In genomic region chr6:106087548-106088325, GRCh38 we compare ENCODE assay signal across 9 cellular contexts. TPM values are rescaled to one million over a fixed set of nuclear protein-coding genes. Genes with fewer than 3 reads are reported as not detected.
A peak's percentile ranks its signal among the peaks of the same experiment; 100 is the strongest.
DNase-seq lines count a peak whose midpoint lies in the region; ATAC-seq, FAIRE-seq and TF ChIP-seq lines count a peak whose summit lies in the region.
"Had no signal": no experiment of that assay in that cellular context is flagged by ENCODE, and none has a peak within 500 bp of the region (broad histone marks: within the 10 kb centered on the region; RNA-seq: fewer than 3 reads in every experiment).

No MANE protein-coding gene starts in this region.

- peaks cover 3 to 7% (median 5%) of the 10 kb centered on the region in 4 donors for H3K27me3 ChIP-seq in liver (ENCODE audit: control insufficient read depth in 4 of 4, insufficient read depth in 4 of 4, low read length in 3 of 4)
- H3K27me3 ChIP-seq in HepG2 (ENCODE audit: control insufficient read depth in 1 of 2, insufficient read depth in 2 of 2, low read length in 2 of 2): peaks cover 6 to 54% of the 10 kb centered on the region in 2 experiments
- H3K27me3 ChIP-seq in kidney epithelial cell (ENCODE audit: control insufficient read depth, insufficient read depth, low read length): no peaks in the 10 kb centered on the region
- H3K27me3 ChIP-seq in thyroid gland: no peaks in the 10 kb centered on the region
- H3K27me3 ChIP-seq: body of pancreas had no signal

- H3K4me2 ChIP-seq in HepG2 (ENCODE audit: low read depth, low read length): no peak overlapping the region

- 31% methylated on average over 13 of the region's 13 CpGs for WGBS in liver
- WGBS in HepG2 (ENCODE audit: low lambda C conversion rate): 27% methylated on average over 13 of the region's 13 CpGs
- WGBS in thyroid gland, 2 donors: 41 to 52% methylated on average over 13 of the region's 13 CpGs

- H3K36me3 ChIP-seq in liver (ENCODE audit: control insufficient read depth in 4 of 4, insufficient read depth in 3 of 4, low read depth in 1 of 4, low read length in 3 of 4) (no peaks in the 10 kb centered on the region), HepG2 (replicated peaks in 1 of 2; ENCODE audit: control insufficient read depth in 1 of 2, insufficient read depth in 2 of 2, low read length in 2 of 2) (no peaks in the 10 kb centered on the region), kidney epithelial cell (ENCODE audit: control insufficient read depth, insufficient read depth, low read length) (no peaks in the 10 kb centered on the region), thyroid gland (no peaks in the 10 kb centered on the region)

- H3K4me1 ChIP-seq in liver (ENCODE audit: control insufficient read depth in 4 of 4, insufficient read depth in 4 of 4, low read length in 3 of 4) (peaks cover 2 to 14% (median 5%) of the 10 kb centered on the region in 4 donors), HepG2 (ENCODE audit: insufficient read depth, low read length) (peaks cover 10% of the 10 kb centered on the region), thyroid gland (peaks cover 22 to 25% of the 10 kb centered on the region in 2 donors)

- in situ Hi-C loops in HepG2 (cut with HindIII; ENCODE audit: extremely low pct_ligation_motif_present, low pct_unique_long_range_greater_than_20kb): no loop called here

- no TSS peak for BruUV-seq in HepG2 (replicated peaks; lab: Mats Ljungman, UMichigan)

- TF ChIP-seq RAD21 in liver (IDR thresholded peaks at IDR 0.05) (no peak), HepG2 (CRISPR knock-in tag; IDR thresholded peaks at IDR 0.05) (no peak)

- H3K9ac ChIP-seq in liver (ENCODE audit: low read depth in 1 of 2, low read length in 2 of 2) (peak overlapping the region in 1 of 2 donors; percentile 44), HepG2 (ENCODE audit: insufficient read depth, low read depth, low read length) (no peak overlapping the region)

- H3K9me3 ChIP-seq in liver (ENCODE audit: control insufficient read depth in 4 of 4, low read length in 3 of 4): no peaks in the 10 kb centered on the region
- no peaks in the 10 kb centered on the region for H3K9me3 ChIP-seq in HepG2 (ENCODE audit: low read length)
- H3K9me3 ChIP-seq in thyroid gland: no peaks in the 10 kb centered on the region
- H3K9me3 ChIP-seq: body of pancreas had no signal

- TF ChIP-seq EP300 in HepG2 (IDR thresholded peaks at IDR 0.05; ENCODE audit: low read depth in 2 of 2, low read length in 2 of 2) (no peak), HepG2 (CRISPR knock-in tag; IDR thresholded peaks at IDR 0.05; ENCODE audit: borderline replicate concordance) (no peak)

- no peaks in the 10 kb centered on the region for H4K20me1 ChIP-seq in HepG2 (ENCODE audit: insufficient read depth, low read length)

- intact Hi-C loops in HepG2 (cut with micrococcal nuclease; ENCODE audit: unreplicated experiment) (no loop called here), thyroid gland (cut with DNase I) (loop anchor here (10.0 kb wide), 1 partner anchor 353 kb away; no protein-coding TSS in a partner anchor)

- DNase-seq in HepG2 (ENCODE audit: low spot score) (no peak), astrocyte of the hippocampus (ENCODE audit: low read depth, low spot score) (peak; percentile 86), kidney epithelial cell (ENCODE audit: low read depth) (peak; percentile 59), thyroid gland (no peak), NCI-H1092 treated with DMSO at 0.1 percent for 48 hours (lab: John Stamatoyannopoulos, UW) (no peak), OCI-M1 (lab: John Stamatoyannopoulos, UW) (no peak)

- H3K79me2 ChIP-seq in HepG2 (ENCODE audit: insufficient read depth, low read length): no peaks in the 10 kb centered on the region

- no peak overlapping the region for H3K4me3 ChIP-seq in liver (ENCODE audit: low read depth in 1 of 3, low read length in 3 of 3)
- H3K4me3 ChIP-seq in HepG2 (replicated peaks in 1 of 3; ENCODE audit: insufficient read depth in 1 of 3, low read depth in 2 of 3, low read length in 3 of 3): no peak overlapping the region
- peak overlapping the region; percentile 21 for H3K4me3 ChIP-seq in kidney epithelial cell (ENCODE audit: low read depth, low read length)
- peak overlapping the region in 1 of 3 donors; percentile 31 for H3K4me3 ChIP-seq in thyroid gland (replicated peaks in 1 of 3)

- peak overlapping the region; percentile 19 to 36 for H3K27ac ChIP-seq in liver (ENCODE audit: low read depth in 1 of 2, low read length in 2 of 2)
- no peak overlapping the region for H3K27ac ChIP-seq in HepG2 (ENCODE audit: extremely low read length, insufficient read depth, low read length)
- peak overlapping the region in 2 of 3 donors; percentile 53 to 57 for H3K27ac ChIP-seq in thyroid gland

- TF ChIP-seq POLR2A in HepG2 (IDR thresholded peaks at IDR 0.05; ENCODE audit: insufficient read depth in 1 of 2, low read depth in 2 of 2, low read length in 2 of 2) (no peak), thyroid gland (IDR thresholded peaks at IDR 0.05) (no peak)

- CTCF ChIA-PET in HepG2 (lab: Yijun Ruan, JAX; ENCODE audit: low intra/inter-chr PET ratio, low total read pairs): no interaction called here

- FAIRE-seq in HepG2 (lab: Jason Lieb, UNC): no peak

- no peak for ATAC-seq in HepG2
- ATAC-seq in GM19467 (IDR thresholded peaks at IDR 0.05; ENCODE audit: unreplicated experiment): no peak
- ATAC-seq: body of pancreas had no signal

- H2AFZ ChIP-seq in HepG2 (ENCODE audit: low read length): no peak overlapping the region

- POLR2A ChIA-PET in HepG2 (lab: Yijun Ruan, JAX): no interaction called here

- no peak for TF ChIP-seq CTCF in liver (IDR thresholded peaks at IDR 0.05; ENCODE audit: low read depth, low read length, missing input control)
- TF ChIP-seq CTCF in HepG2 (CRISPR knock-in tag; IDR thresholded peaks at IDR 0.05): no peak
- no peak for TF ChIP-seq CTCF in kidney epithelial cell (IDR thresholded peaks at IDR 0.05; ENCODE audit: insufficient read depth, low read length, poor library complexity, severe bottlenecking)
- no peak for TF ChIP-seq CTCF in thyroid gland (IDR thresholded peaks at IDR 0.05)

TF ChIP-seq in liver, 16 proteins besides CTCF, POLR2A, EP300 and RAD21 (continues in another document):
- TF ChIP-seq GABPA (IDR thresholded peaks at IDR 0.05 in 1 of 2, conservative IDR thresholded peaks at IDR 0.05 in 1 of 2) (no peak), NR2F2 (IDR thresholded peaks at IDR 0.05) (no peak), HNF4G (IDR thresholded peaks at IDR 0.05) (no peak), HNF4A (conservative IDR thresholded peaks at IDR 0.05) (no peak), JUND (IDR thresholded peaks at IDR 0.05) (no peak), FOXA1 (IDR thresholded peaks at IDR 0.05) (no peak), EGR1 (IDR thresholded peaks at IDR 0.05; ENCODE audit: low read depth in 2 of 2) (no peak)

TF ChIP-seq in HepG2, 621 proteins besides CTCF, POLR2A, EP300 and RAD21:
- TF ChIP-seq NR2F6 (IDR thresholded peaks at IDR 0.05) (no peak), NR2F6 (CRISPR knock-in tag; IDR thresholded peaks at IDR 0.05) (no peak), SCMH1 (CRISPR knock-in tag; IDR thresholded peaks at IDR 0.05; ENCODE audit: borderline replicate concordance) (no peak), HDAC1 (CRISPR knock-in tag; IDR thresholded peaks at IDR 0.05) (no peak), ZNF121 (CRISPR knock-in tag; IDR thresholded peaks at IDR 0.05) (no peak), KDM4B (CRISPR knock-in tag; IDR thresholded peaks at IDR 0.05) (no peak), FOXC1 (CRISPR knock-in tag; IDR thresholded peaks at IDR 0.05; ENCODE audit: borderline replicate concordance) (no peak)

RNA-seq across cellular contexts. Expression of gene PRDM1, which starts 1.6 kb away (rescaled TPM):
- under 1 TPM; 0.37 to 0.84 TPM for total RNA-seq in liver
- 1 to 10 TPM in 1 of 2 donors, under 1 TPM in 1; 0.47 to 2.8 TPM for polyA plus RNA-seq in liver
- not detected in 2 replicates for total RNA-seq in HepG2 (2016; rRNA removed; fragmentation: Illumina TruSeq; extraction: Trizol)
- not detected in 2 replicates for total RNA-seq in HepG2 (2016; cell fraction: cytosol; rRNA removed; fragmentation: Illumina TruSeq; extraction: Trizol; ENCODE audit: low read depth)
- not detected in 2 replicates for total RNA-seq in HepG2 (2016; cell fraction: insoluble cytoplasmic fraction; rRNA removed; fragmentation: Illumina TruSeq; extraction: Trizol)
- total RNA-seq in HepG2 (2016; cell fraction: membrane; rRNA removed; fragmentation: Illumina TruSeq; extraction: Trizol): not detected in 2 replicates
- total RNA-seq in HepG2 (2016; cell fraction: nucleus; rRNA removed; fragmentation: Illumina TruSeq; extraction: Trizol): not detected in 2 replicates
- 0.03 and 0.13 TPM in 2 replicates for polyA plus RNA-seq in HepG2 (2011; rRNA removed)
- polyA plus RNA-seq in HepG2 (2011; cell fraction: cytosol; rRNA removed): not detected in 2 replicates
- polyA plus RNA-seq in HepG2 (2011; cell fraction: nucleus; rRNA removed): not detected in 2 replicates
- polyA plus RNA-seq in HepG2 (2012): 0.20 TPM in 1 of 2 replicates, not detected in the other
- not detected in 2 replicates for polyA plus RNA-seq in HepG2 (2016; cell fraction: cytosol; fragmentation: Illumina TruSeq; extraction: Trizol; ENCODE audit: low read depth)
- not detected in 2 replicates for polyA plus RNA-seq in HepG2 (2016; cell fraction: insoluble cytoplasmic fraction; fragmentation: Illumina TruSeq; extraction: Trizol; ENCODE audit: low read depth)
- not detected in 2 replicates for polyA plus RNA-seq in HepG2 (2016; cell fraction: membrane; fragmentation: Illumina TruSeq; extraction: Trizol; ENCODE audit: low read depth)
- not detected in 2 replicates for polyA plus RNA-seq in HepG2 (2016; cell fraction: nucleus; fragmentation: Illumina TruSeq; extraction: Trizol; ENCODE audit: insufficient read depth, low read depth)
- polyA minus RNA-seq in HepG2 (2011; rRNA and poly(A)+ RNA removed; ENCODE audit: low replicate concordance): 4.0 TPM in 1 of 2 replicates, not detected in the other
- polyA minus RNA-seq in HepG2 (2011; cell fraction: cytosol; rRNA and poly(A)+ RNA removed): not detected in 2 replicates
- polyA minus RNA-seq in HepG2 (2011; cell fraction: nucleus; rRNA and poly(A)+ RNA removed): not detected in 2 replicates
- total RNA-seq in kidney epithelial cell: 2.7 and 4.5 TPM in 2 replicates
- 1 to 10 TPM; 5.6 to 7.6 (median 7.0) TPM for total RNA-seq in thyroid gland

Comparison
In these comparisons a context has a peak if more than half of its experiments do, and no peak if none do; other contexts are left out.
1. DNase-seq: peak in astrocyte of the hippocampus (single experiment) and kidney epithelial cell (single experiment); none in HepG2 (single experiment), thyroid gland (0 of 2), NCI-H1092 treated with DMSO at 0.1 percent for 48 hours (single experiment) and OCI-M1 (single experiment).